8 cellular contexts compared by ENCODE assay signal in the genomic region with DNA sequence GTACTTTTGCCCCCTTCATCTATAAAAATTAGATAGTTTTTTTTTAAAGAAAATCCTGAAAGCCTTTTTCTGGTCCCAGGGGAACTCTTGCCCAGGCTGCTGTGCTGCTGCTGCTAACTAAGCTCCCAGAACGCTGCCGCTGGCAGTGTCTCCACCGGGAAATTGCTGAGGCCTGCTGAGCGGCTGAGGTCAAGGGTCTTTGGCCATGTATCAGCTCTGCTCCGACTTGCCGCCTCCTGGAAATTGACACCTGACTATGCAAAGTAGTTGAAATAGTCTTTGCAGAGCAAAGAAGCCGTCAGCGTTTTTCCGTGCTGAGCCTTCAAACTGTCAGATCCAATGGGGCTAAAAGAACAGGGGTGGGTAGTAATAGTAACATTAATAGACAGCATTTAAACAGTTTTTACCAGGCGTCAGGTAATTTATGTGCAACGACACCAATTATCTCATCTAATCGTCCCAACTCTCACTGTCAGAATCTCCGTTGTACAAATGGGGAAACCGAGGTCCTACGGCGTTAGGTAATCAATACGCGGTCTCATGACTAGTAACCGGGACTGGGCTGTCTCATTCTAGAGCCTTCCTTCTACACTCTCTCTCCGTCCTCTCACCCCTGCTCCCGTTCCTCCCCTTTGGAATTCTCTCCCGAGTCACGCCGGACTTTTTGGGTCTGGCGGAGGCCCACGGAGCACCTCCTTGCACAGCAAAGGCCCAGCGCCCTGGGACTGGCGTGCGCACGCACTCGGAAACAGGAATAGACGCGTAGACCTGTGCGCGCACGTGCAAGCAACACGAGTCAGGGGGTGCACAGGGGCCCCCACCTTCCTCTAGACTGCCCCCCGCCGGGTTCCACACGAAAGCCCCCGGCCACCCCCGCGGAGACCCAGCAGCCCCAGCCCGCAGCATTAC. TPM values are rescaled to one million over a fixed set of nuclear protein-coding genes. Genes with fewer than 3 reads are reported as not detected.
DNase-seq lines count a peak whose midpoint lies in the region; ATAC-seq lines count a peak whose summit lies in the region.

No MANE protein-coding gene starts in this region.

- peak; percentile 52 for ATAC-seq in GM21619 (IDR thresholded peaks at IDR 0.05; ENCODE audit: unreplicated experiment)

- POLR2A ChIA-PET in activated CD4-positive, alpha-beta T cell treated with anti-CD3 and anti-CD28 coated beads, Interleukin-2, amount 10 ng/mL, durations not matched to agents 7 days and 5 days (lab: Charles Lee), result no interaction called here

- peaks cover 19 to 21% (median 19%) of the 10 kb centered on the region in 3 donors for H3K4me1 Mint-ChIP-seq in IgD-negative memory B cell
- peaks cover 27% of the 10 kb centered on the region for H3K4me1 Mint-ChIP-seq in activated CD4-positive, alpha-beta T cell treated with anti-CD3 and anti-CD28 coated beads, Interleukin-2, amount 10 ng/mL, durations not matched to agents 7 days and 5 days

- peak overlapping the region; percentile 85 to 96 (median 93) for H3K4me3 Mint-ChIP-seq in IgD-negative memory B cell
- peak overlapping the region; percentile 90 for H3K4me3 Mint-ChIP-seq in activated CD4-positive, alpha-beta T cell treated with anti-CD3 and anti-CD28 coated beads, Interleukin-2, amount 10 ng/mL, durations not matched to agents 7 days and 5 days

- peak overlapping the region; percentile 26 to 80 (median 29) for H3K27ac Mint-ChIP-seq in IgD-negative memory B cell
- peak overlapping the region; percentile 93 for H3K27ac Mint-ChIP-seq in activated CD4-positive, alpha-beta T cell treated with anti-CD3 and anti-CD28 coated beads, Interleukin-2, amount 10 ng/mL, durations not matched to agents 7 days and 5 days

- DNase-seq in GM03348 (ENCODE audit: low spot score) (peak; percentile 76), mesenteric fat pad (ENCODE audit: low spot score) (peak; percentile 90), NCI-H2196 treated with DMSO at 0.1 percent for 48 hours (lab: John Stamatoyannopoulos, UW; ENCODE audit: unreplicated experiment) (no peak)
- peak; percentile 57 for DNase-seq in activated CD4-positive, alpha-beta T cell treated with anti-CD3 and anti-CD28 coated beads, Interleukin-2, amount 10 ng/mL, durations not matched to agents 7 days and 5 days
- DNase-seq in effector CD8-positive, alpha-beta T cell (lab: John Stamatoyannopoulos, UW), result peak; percentile 20
- peak; percentile 34 to 49 for DNase-seq in stimulated activated CD8-positive, alpha-beta memory T cell treated with anti-CD3 and anti-CD28 coated beads, Interleukin-15, amount 100 ng/mL, for 48 hours (ENCODE audit: low read depth in 2 of 2)

- CTCF ChIA-PET in activated CD4-positive, alpha-beta T cell treated with anti-CD3 and anti-CD28 coated beads, Interleukin-2, amount 10 ng/mL, durations not matched to agents 7 days and 5 days (lab: Charles Lee), result interaction anchor here (1.1 to 1.5 kb wide), 2 partner anchors 13 to 149 kb away, joined by 3 read pairs; no protein-coding TSS in a partner anchor

- peaks cover 2% of the 10 kb centered on the region for H3K36me3 Mint-ChIP-seq in IgD-negative memory B cell
- H3K36me3 Mint-ChIP-seq in activated CD4-positive, alpha-beta T cell treated with anti-CD3 and anti-CD28 coated beads, Interleukin-2, amount 10 ng/mL, durations not matched to agents 7 days and 5 days (ENCODE audit: low read depth), result peaks cover 10% of the 10 kb centered on the region

- H3K27me3 Mint-ChIP-seq in IgD-negative memory B cell, result no peaks in the 10 kb centered on the region
- H3K27me3 Mint-ChIP-seq in activated CD4-positive, alpha-beta T cell treated with anti-CD3 and anti-CD28 coated beads, Interleukin-2, amount 10 ng/mL, durations not matched to agents 7 days and 5 days, result peaks cover 4% of the 10 kb centered on the region

- H3K9me3 Mint-ChIP-seq in IgD-negative memory B cell, result no peaks in the 10 kb centered on the region
- no peaks in the 10 kb centered on the region for H3K9me3 Mint-ChIP-seq in activated CD4-positive, alpha-beta T cell treated with anti-CD3 and anti-CD28 coated beads, Interleukin-2, amount 10 ng/mL, durations not matched to agents 7 days and 5 days

RNA-seq across cellular contexts. Expression of a gene that starts 0.6 kb away (rescaled TPM):
- polyA plus RNA-seq in IgD-negative memory B cell, result 26.2 TPM
- total RNA-seq in activated CD4-positive, alpha-beta T cell treated with anti-CD3 and anti-CD28 coated beads, Interleukin-2, amount 10 ng/mL, durations not matched to agents 7 days and 5 days, result 10 to 100 TPM; 26.8 TPM
- 51.9 TPM for total RNA-seq in mesenteric fat pad

RNA-seq across cellular contexts. Expression of a gene that starts 3.7 kb away (rescaled TPM):
- not detected for polyA plus RNA-seq in IgD-negative memory B cell
- not detected for total RNA-seq in activated CD4-positive, alpha-beta T cell treated with anti-CD3 and anti-CD28 coated beads, Interleukin-2, amount 10 ng/mL, durations not matched to agents 7 days and 5 days
- total RNA-seq in mesenteric fat pad, result not detected
